Comparison of ENCODE assay signal across 8 cellular contexts in the genomic region with DNA sequence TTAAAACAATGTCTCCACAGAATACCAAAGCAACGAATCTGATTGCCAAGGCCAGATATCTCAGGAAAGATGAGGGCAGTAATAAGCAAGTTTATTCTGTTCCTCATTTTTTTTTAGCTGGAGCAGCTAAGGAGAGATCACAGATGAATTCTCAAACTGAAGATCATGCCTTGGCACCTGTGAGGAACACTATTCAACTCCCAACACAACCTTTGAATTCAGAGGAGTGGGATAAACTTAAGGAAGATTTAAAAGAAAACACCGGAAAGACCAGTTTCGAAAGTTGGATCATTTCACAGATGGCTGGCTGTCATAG. TPM values are rescaled to one million over a fixed set of nuclear protein-coding genes. Genes with fewer than 3 reads are reported as not detected.
DNase-seq lines count a peak whose midpoint lies in the region; ATAC-seq and TF ChIP-seq lines count a peak whose summit lies in the region.
"Had no signal": no experiment of that assay in that cellular context is flagged by ENCODE, and none has a peak within 500 bp of the region (broad histone marks: within the 10 kb centered on the region; RNA-seq: fewer than 3 reads in every experiment).

No MANE protein-coding gene starts in this region.

- no peaks in the 10 kb centered on the region for H3K79me2 ChIP-seq in H9 (ENCODE audit: insufficient read depth, low read length)

- no peak overlapping the region for H3K4ac ChIP-seq in H9 (ENCODE audit: low read depth, low read length)

- H3K56ac ChIP-seq in H9 (ENCODE audit: insufficient read length, low read depth, low read length) = no peak overlapping the region

- H3K27me3 Mint-ChIP-seq in H9 (ENCODE audit: low read depth) = no peaks in the 10 kb centered on the region
- H3K27me3 Mint-ChIP-seq in T-cell = no peaks in the 10 kb centered on the region

- H3K4me1 ChIP-seq in H9 (ENCODE audit: insufficient read depth, low read length) = no peaks in the 10 kb centered on the region
- peaks cover 17% of the 10 kb centered on the region for H3K4me1 ChIP-seq in skeletal muscle satellite cell (ENCODE audit: control insufficient read depth, insufficient read depth, low read length)

- no peaks in the 10 kb centered on the region for H3K27me3 ChIP-seq in H9 (ENCODE audit: insufficient read depth, low read length)
- no peaks in the 10 kb centered on the region for H3K27me3 ChIP-seq in skeletal muscle satellite cell (ENCODE audit: control insufficient read depth, insufficient read depth, low read length)

- peaks cover 2 to 41% (median 31%) of the 10 kb centered on the region in 3 experiments; a peak in 6 of 7 replicates for H3K36me3 Mint-ChIP-seq in H9 (ENCODE audit: insufficient read depth in 1 of 3, low read depth in 3 of 3)
- peaks cover 21% of the 10 kb centered on the region for H3K36me3 Mint-ChIP-seq in T-cell

- H3K14ac ChIP-seq in H9 (ENCODE audit: insufficient read depth, low read length) = no peak overlapping the region

- no peaks in the 10 kb centered on the region; a peak in 1 of 5 replicates for H3K9me3 Mint-ChIP-seq in H9
- no peaks in the 10 kb centered on the region for H3K9me3 Mint-ChIP-seq in T-cell

- H3K36me3 ChIP-seq in skeletal muscle satellite cell (ENCODE audit: insufficient read depth, low read length) = peaks cover 3% of the 10 kb centered on the region

- no peak overlapping the region for H2BK5ac ChIP-seq in H9 (ENCODE audit: insufficient read length, low read length)

- H2BK20ac ChIP-seq in H9 (ENCODE audit: low read depth, low read length, poor library complexity, severe bottlenecking) = no peak overlapping the region

- no peak overlapping the region for H2BK12ac ChIP-seq in H9 (ENCODE audit: insufficient read length, low read depth, low read length)

- H2BK15ac ChIP-seq in H9 (ENCODE audit: low read depth, low read length) = no peak overlapping the region

- H4K5ac ChIP-seq in H9 (ENCODE audit: insufficient read length, low read depth, low read length) = no peak overlapping the region

- H3K27ac ChIP-seq in H9 (ENCODE audit: insufficient read length, low read depth, low read length) = no peak overlapping the region

- H2AFZ ChIP-seq in H9 (ENCODE audit: low read length) = no peak overlapping the region

- H3K9me3 ChIP-seq in H9 (ENCODE audit: control insufficient read depth, low read depth, low read length) (no peaks in the 10 kb centered on the region), skeletal muscle satellite cell (replicated peaks; ENCODE audit: low read length) (no peaks in the 10 kb centered on the region)

- peaks cover 16% of the 10 kb centered on the region for H3K23me2 ChIP-seq in H9 (ENCODE audit: insufficient read length, low read depth, low read length, poor library complexity, severe bottlenecking)

- no CpG with 5 or more reads among the region's 3 CpGs for WGBS in H9 (ENCODE audit: extremely low coverage, insufficient read length, low lambda C conversion rate)

- no peak overlapping the region for H3K23ac ChIP-seq in H9 (ENCODE audit: insufficient read length, low read depth, low read length)

- peaks cover 16 to 17% of the 10 kb centered on the region in 2 experiments for H3K4me1 Mint-ChIP-seq in H9
- peaks cover 72 to 79% (median 75%) of the 10 kb centered on the region in 3 donors for H3K4me1 Mint-ChIP-seq in T-cell

- no peak overlapping the region for H4K91ac ChIP-seq in H9 (ENCODE audit: insufficient read length, low read depth, low read length)

- peak overlapping the region; percentile 94 for H3K4me3 ChIP-seq in foreskin fibroblast (ENCODE audit: low read depth in 1 of 2, low read length in 2 of 2)
- H3K4me3 ChIP-seq in skeletal muscle satellite cell (ENCODE audit: low read length) = peak overlapping the region; percentile 85

- no peak overlapping the region for H3T11ph ChIP-seq in H9 (ENCODE audit: low read length)

- no peak overlapping the region for H2AK5ac ChIP-seq in H9 (ENCODE audit: insufficient read length, low read length)

- H3K79me1 ChIP-seq in H9 (ENCODE audit: insufficient read depth, low read depth, low read length, poor library complexity, severe bottlenecking) = peaks cover 2% of the 10 kb centered on the region

- H2BK120ac ChIP-seq in H9 (ENCODE audit: low read depth, low read length, poor library complexity, severe bottlenecking) = no peak overlapping the region

- CTCF ChIA-PET in T-cell (lab: Charles Lee) = interaction anchor here (0.5 to 3.1 kb wide), 9 partner anchors 12 to 351 kb away, joined by 3 to 26 read pairs (median 5); partner anchors contain the start of genes FAM177A1 (in 1 of the 2), NFKBIA (in 1 of the 2) and SRP54 (in 1 of the 2)

- no peak for ATAC-seq in T-cell (replicated peaks in 1 of 4)

- H4K8ac ChIP-seq in H9 (replicated peaks; ENCODE audit: insufficient read length, low read depth, low read length) = no peak overlapping the region

- H3K4me3 Mint-ChIP-seq in H9 = peak overlapping the region; percentile 91 to 96
- peak overlapping the region; percentile 98 to 99 (median 98) for H3K4me3 Mint-ChIP-seq in T-cell

- TF ChIP-seq CTCF in H9 (conservative IDR thresholded peaks at IDR 0.05) = no peak
- no peak for TF ChIP-seq CTCF in foreskin fibroblast (IDR thresholded peaks at IDR 0.05; ENCODE audit: low read depth, low read length)

- H3K27ac Mint-ChIP-seq in H9 (peak overlapping the region in 1 of 3 experiments; percentile 100; a peak in 3 of 7 replicates), T-cell (peak overlapping the region; percentile 100)

- POLR2A ChIA-PET in T-cell (lab: Charles Lee) = interaction anchor here (0.5 to 3.9 kb wide), 11 partner anchors 10 to 584 kb away, joined by 3 to 35 read pairs (median 5); partner anchors contain the start of genes NFKBIA (in 2 of the 2), EAPP (in 1 of the 2) and FAM177A1 (in 1 of the 2)

- H3K9ac ChIP-seq in H9 (ENCODE audit: extremely low read depth, insufficient read length, low read length) (peak overlapping the region; percentile 96), skeletal muscle satellite cell (ENCODE audit: low read depth, low read length) (peak overlapping the region; percentile 92)

- no peak for DNase-seq in H9
- DNase-seq in T-cell = no peak
- DNase-seq in foreskin fibroblast = no peak
- no peak for DNase-seq in LoVo (ENCODE audit: low spot score)
- DNase-seq in iPS-NIHi7 (ENCODE audit: extremely low spot score) = no peak
- DNase-seq in NCI-H128 (lab: John Stamatoyannopoulos, UW; ENCODE audit: unreplicated experiment) = no peak
- DNase-seq: stimulated activated CD4-positive, alpha-beta T cell treated with anti-CD3 and anti-CD28 coated beads, Interleukin-4, amount 100 ng/mL, for 4 hours had no signal

- H4K20me1 ChIP-seq in H9 (ENCODE audit: control insufficient read depth, insufficient read depth, insufficient read length) = no peaks in the 10 kb centered on the region

- no peak overlapping the region for H3K18ac ChIP-seq in H9 (ENCODE audit: insufficient read length, low read depth, low read length)

- H3K4me2 ChIP-seq in H9 (ENCODE audit: insufficient read depth, insufficient read length, low read length) (peak overlapping the region; percentile 47), skeletal muscle satellite cell (ENCODE audit: low read length) (peak overlapping the region; percentile 86)

RNA-seq across cellular contexts. Expression of gene PRORP, which starts 1.0 kb away (rescaled TPM):
- total RNA-seq in H9 (2021) = 37.7 and 43.3 TPM in 2 replicates
- 10 to 100 TPM; 31.9 to 43.3 (median 35.9) TPM for total RNA-seq in T-cell
- total RNA-seq in skeletal muscle satellite cell (2012; rRNA removed) = 26.0 and 27.1 TPM in 2 replicates

RNA-seq across cellular contexts. Expression of gene PPP2R3C, which starts 1.6 kb away (rescaled TPM):
- total RNA-seq in H9 (2021) (51.1 and 52.9 TPM in 2 replicates), T-cell (10 to 100 TPM; 28.1 to 40.5 (median 32.9) TPM)
- 35.0 and 40.4 TPM in 2 replicates for total RNA-seq in skeletal muscle satellite cell (2012; rRNA removed)
